14 cellular contexts compared by ENCODE assay signal in genomic region chr3:124023521-124023920, GRCh38. TPM values are rescaled to one million over a fixed set of nuclear protein-coding genes. Genes with fewer than 3 reads are reported as not detected.
"Had no signal": no experiment of that assay in that cellular context is flagged by ENCODE, and none has a peak within 500 bp of the region (broad histone marks: within the 10 kb centered on the region; RNA-seq: fewer than 3 reads in every experiment).

No MANE protein-coding gene starts in this region.

RNA-seq across cellular contexts. Expression of gene ROPN1, which starts 31.6 kb away (rescaled TPM):
- total RNA-seq: naive thymus-derived CD4-positive, alpha-beta T cell; natural killer cell; osteocyte; pancreas; progenitor cell of endocrine pancreas; psoas muscle; renal cortical epithelial cell; sciatic nerve; smooth muscle cell; spleen; upper lobe of right lung; urinary bladder; uterus had no signal
- polyA plus RNA-seq: naive thymus-derived CD4-positive, alpha-beta T cell; neural cell; pancreas; psoas muscle; smooth muscle cell; urinary bladder had no signal
